Comparison of ENCODE assay signal across 27 cellular contexts in the genomic region with DNA sequence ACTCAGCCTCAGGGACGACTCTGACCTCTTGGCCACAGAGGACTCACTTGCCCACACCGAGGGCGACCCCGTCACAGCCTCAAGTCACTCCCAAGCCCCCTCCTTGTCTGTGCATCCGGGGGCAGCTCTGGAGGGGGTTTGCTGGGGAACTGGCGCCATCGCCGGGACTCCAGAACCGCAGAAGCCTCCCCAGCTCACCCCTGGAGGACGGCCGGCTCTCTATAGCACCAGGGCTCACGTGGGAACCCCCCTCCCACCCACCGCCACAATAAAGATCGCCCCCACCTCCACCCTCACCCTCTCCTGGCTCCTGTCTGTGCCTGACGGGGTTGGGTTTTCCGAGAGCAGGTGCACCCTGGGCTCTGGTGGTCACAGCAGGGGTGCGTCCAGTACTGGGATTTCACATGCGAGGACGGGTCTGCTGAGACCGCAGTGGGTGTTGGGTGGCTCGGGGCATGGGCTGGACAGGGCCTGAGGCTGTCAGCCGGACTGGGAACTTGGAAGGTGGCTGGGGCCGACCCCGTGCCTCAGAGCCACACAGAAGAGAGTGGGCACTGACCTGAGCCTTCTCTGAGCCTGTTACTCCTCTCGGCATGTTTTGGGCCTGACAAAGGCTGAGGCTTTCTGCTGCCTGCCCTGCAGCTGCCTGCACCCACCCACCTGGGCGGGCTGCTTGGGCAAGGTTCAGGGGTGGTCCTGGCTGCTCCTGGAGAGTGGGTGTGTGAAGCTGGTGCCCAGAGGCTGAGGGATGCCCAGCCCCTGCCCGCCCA. TPM values are rescaled to one million over a fixed set of nuclear protein-coding genes. Genes with fewer than 3 reads are reported as not detected.
A peak's percentile ranks its signal among the peaks of the same experiment; 100 is the strongest.
DNase-seq lines count a peak whose midpoint lies in the region; ATAC-seq and TF ChIP-seq lines count a peak whose summit lies in the region.
"Had no signal": no experiment of that assay in that cellular context is flagged by ENCODE, and none has a peak within 500 bp of the region (broad histone marks: within the 10 kb centered on the region; RNA-seq: fewer than 3 reads in every experiment).

No MANE protein-coding gene starts in this region.

- intact Hi-C loops in Right ventricle myocardium superior (cut with DNase I): no loop called here
- intact Hi-C loops in left cardiac atrium (cut with DNase I): loop anchor here in 1 of 2 donors (10.0 kb wide), 1 partner anchor 51 kb away; a partner anchor contains a TSS

- peak overlapping the region; percentile 54 for H3K27ac ChIP-seq in WERI-Rb-1
- H3K27ac ChIP-seq: ascending aorta, pancreas had no signal

- no peak overlapping the region for H3K27ac Mint-ChIP-seq in glutamatergic neuron (ENCODE audit: unreplicated experiment)
- H3K27ac Mint-ChIP-seq in stimulated activated memory B cell treated with anti-CD40 and anti-IgM and Interleukin-4, amounts not matched to agents 10 μg/mL and 1 μg/mL and 100 μg/mL, for 72 hours: peak overlapping the region; percentile 40
- H3K27ac Mint-ChIP-seq: activated naive CD8-positive, alpha-beta T cell; B cell had no signal

- peaks cover 15% of the 10 kb centered on the region for H3K27me3 Mint-ChIP-seq in glutamatergic neuron (ENCODE audit: unreplicated experiment)
- H3K27me3 Mint-ChIP-seq in stimulated activated memory B cell treated with anti-CD40 and anti-IgM and Interleukin-4, amounts not matched to agents 10 μg/mL and 1 μg/mL and 100 μg/mL, for 72 hours: peaks cover 26% of the 10 kb centered on the region
- H3K27me3 Mint-ChIP-seq: activated naive CD8-positive, alpha-beta T cell had no signal

- no peak for TF ChIP-seq CTCF in WERI-Rb-1 (IDR thresholded peaks at IDR 0.05; ENCODE audit: low read depth, low read length)
- TF ChIP-seq CTCF in glutamatergic neuron (IDR thresholded peaks at IDR 0.05; ENCODE audit: partially characterized antibody, unreplicated experiment): no peak

- peaks cover 3% of the 10 kb centered on the region for H3K27me3 ChIP-seq in WERI-Rb-1 (ENCODE audit: insufficient read depth, low read depth, severe bottlenecking)
- H3K27me3 ChIP-seq: pancreas had no signal

- peaks cover 44% of the 10 kb centered on the region for H3K36me3 ChIP-seq in WERI-Rb-1

- no peaks in the 10 kb centered on the region for H3K36me3 Mint-ChIP-seq in glutamatergic neuron (ENCODE audit: unreplicated experiment)
- peaks cover 26% of the 10 kb centered on the region for H3K36me3 Mint-ChIP-seq in stimulated activated memory B cell treated with anti-CD40 and anti-IgM and Interleukin-4, amounts not matched to agents 10 μg/mL and 1 μg/mL and 100 μg/mL, for 72 hours
- H3K36me3 Mint-ChIP-seq: activated naive CD8-positive, alpha-beta T cell had no signal

- peaks cover 3% of the 10 kb centered on the region for H3K9me3 Mint-ChIP-seq in glutamatergic neuron (ENCODE audit: unreplicated experiment)
- no peaks in the 10 kb centered on the region for H3K9me3 Mint-ChIP-seq in stimulated activated memory B cell treated with anti-CD40 and anti-IgM and Interleukin-4, amounts not matched to agents 10 μg/mL and 1 μg/mL and 100 μg/mL, for 72 hours
- H3K9me3 Mint-ChIP-seq: central memory CD8-positive, alpha-beta T cell had no signal

- ATAC-seq in Right ventricle myocardium superior (ENCODE audit: poor library complexity) (peak; percentile 1), left cardiac atrium (no peak)
- no peak for ATAC-seq in stimulated activated memory B cell treated with anti-CD40 and anti-IgM and Interleukin-4, amounts not matched to agents 10 μg/mL and 1 μg/mL and 100 μg/mL, for 72 hours

- no peaks in the 10 kb centered on the region for H3K9me3 ChIP-seq in WERI-Rb-1 (ENCODE audit: severe bottlenecking)
- H3K9me3 ChIP-seq: A549, ascending aorta, heart right ventricle, pancreas, SK-N-SH had no signal

- peaks cover 1% of the 10 kb centered on the region for H3K4me1 Mint-ChIP-seq in glutamatergic neuron (ENCODE audit: low read depth, unreplicated experiment)
- H3K4me1 Mint-ChIP-seq in stimulated activated memory B cell treated with anti-CD40 and anti-IgM and Interleukin-4, amounts not matched to agents 10 μg/mL and 1 μg/mL and 100 μg/mL, for 72 hours: peaks cover 14% of the 10 kb centered on the region

- DNase-seq in Right ventricle myocardium superior: no peak
- DNase-seq in left cardiac atrium: no peak
- no peak for DNase-seq in WERI-Rb-1
- no peak for DNase-seq in glutamatergic neuron
- DNase-seq in globus pallidus (ENCODE audit: low spot score): no peak
- DNase-seq in stimulated activated naive CD4-positive, alpha-beta T cell (lab: John Stamatoyannopoulos, UW): no peak
- DNase-seq in NCI-H524 treated with DMSO at 0.1 percent for 48 hours (lab: John Stamatoyannopoulos, UW): no peak
- DNase-seq: activated CD4-positive, alpha-beta T cell treated with anti-CD3 and anti-CD28 coated beads for 48 hours; GOT3; NCI-H1048; NCI-H187; NCI-H526 treated with DMSO at 0.1 percent for 48 hours; RPMI8226 had no signal

- no peak overlapping the region for H3K4me3 ChIP-seq in WERI-Rb-1 (ENCODE audit: low read depth, low read length)
- H3K4me3 ChIP-seq: A549, ascending aorta, heart right ventricle, pancreas had no signal

- H3K4me3 Mint-ChIP-seq in glutamatergic neuron (ENCODE audit: unreplicated experiment): peak overlapping the region; percentile 59
- no peak overlapping the region for H3K4me3 Mint-ChIP-seq in stimulated activated memory B cell treated with anti-CD40 and anti-IgM and Interleukin-4, amounts not matched to agents 10 μg/mL and 1 μg/mL and 100 μg/mL, for 72 hours
- H3K4me3 Mint-ChIP-seq: activated naive CD8-positive, alpha-beta T cell; B cell; central memory CD8-positive, alpha-beta T cell; naive thymus-derived CD4-positive, alpha-beta T cell had no signal

RNA-seq across cellular contexts. Expression of a gene that starts 6.3 kb away (rescaled TPM):
- total RNA-seq in Right ventricle myocardium superior (4.1 TPM), left cardiac atrium (1 to 10 TPM; 4.3 to 10.0 TPM), glutamatergic neuron (ENCODE audit: unreplicated experiment) (33.2 TPM)
- total RNA-seq: ascending aorta, epithelial cell of proximal tubule, subcutaneous adipose tissue, ureter had no signal

RNA-seq across cellular contexts. Expression of a gene that starts 11.0 kb away (rescaled TPM):
- 1,928 TPM for total RNA-seq in Right ventricle myocardium superior
- 1,000 to 10,000 TPM in 1 of 2 donors, 100 to 1,000 TPM in 1; 847 to 1,152 TPM for total RNA-seq in left cardiac atrium
- 470 TPM for total RNA-seq in glutamatergic neuron (ENCODE audit: unreplicated experiment)

RNA-seq across cellular contexts. Expression of a gene that starts 39.5 kb away (rescaled TPM):
- 0.32 TPM for total RNA-seq in Right ventricle myocardium superior
- total RNA-seq in left cardiac atrium: 1 to 10 TPM in 1 of 2 donors, under 1 TPM in 1; 0.81 to 1.1 TPM
- total RNA-seq in glutamatergic neuron (ENCODE audit: unreplicated experiment): 0.47 TPM
- total RNA-seq: ascending aorta, B cell, epithelial cell of proximal tubule, LHCN-M2 had no signal

RNA-seq across cellular contexts. Expression of a gene that starts 50.0 kb away (rescaled TPM):
- total RNA-seq in Right ventricle myocardium superior (54.5 TPM), left cardiac atrium (10 to 100 TPM; 33.7 to 43.6 TPM), glutamatergic neuron (ENCODE audit: unreplicated experiment) (79.9 TPM)

RNA-seq across cellular contexts. Expression of a gene that starts 51.8 kb away (rescaled TPM):
- total RNA-seq in Right ventricle myocardium superior (86.3 TPM), left cardiac atrium (10 to 100 TPM; 63.9 to 71.0 TPM), glutamatergic neuron (ENCODE audit: unreplicated experiment) (136 TPM)
